Comparison of ENCODE assay signal across 24 cellular contexts in genomic region chr1:174239541-174239940, GRCh38.
DNase-seq lines count a peak whose midpoint lies in the region; ATAC-seq, FAIRE-seq and TF ChIP-seq lines count a peak whose summit lies in the region.
"Had no signal": no experiment of that assay in that cellular context is flagged by ENCODE, and none has a peak within 500 bp of the region (broad histone marks: within the 10 kb centered on the region; RNA-seq: fewer than 3 reads in every experiment).

No MANE protein-coding gene starts in this region.

- DNase-seq in astrocyte (ENCODE audit: low read depth) (no peak), iris pigment epithelial cell (ENCODE audit: low read depth) (peak; percentile 25), transverse colon (no peak), globus pallidus (ENCODE audit: low spot score) (no peak), GM10266 (ENCODE audit: extremely low spot score) (no peak), DMS153 (lab: John Stamatoyannopoulos, UW) (no peak)
- DNase-seq: activated CD4-positive, alpha-beta memory T cell treated with anti-CD3 and anti-CD28 coated beads, Interleukin-2, amount 10 ng/mL, durations not matched to agents 7 days and 5 days; activated T-cell treated with anti-CD3 and anti-CD28 coated beads, Interleukin-2, amount 50 U/mL, for 1 hour; cortex of kidney; gastrocnemius medialis; GF-D8; naive B cell; NCI-H1930; NCI-H446; stimulated activated CD4-positive, alpha-beta T cell treated with anti-CD3 and anti-CD28 coated beads, Interleukin-2, amount 100 ng/mL, for 48 hours; uterus; WERI-Rb-1 had no signal

- H2AFZ ChIP-seq in astrocyte (ENCODE audit: low read depth, low read length), result no peak overlapping the region

- intact Hi-C loops in transverse colon (cut with DNase I; ENCODE audit: low total_unique reads), result no loop called here

- H3K27ac ChIP-seq in HEK293 (ENCODE audit: extremely low read depth, low read depth, low read length) (no peak overlapping the region), astrocyte (ENCODE audit: low read depth, low read length) (no peak overlapping the region), transverse colon (peak overlapping the region; percentile 13 to 68 (median 47))
- H3K27ac ChIP-seq: gastrocnemius medialis, KMS-11, uterus, WERI-Rb-1 had no signal

- H3K36me3 ChIP-seq in HEK293 (ENCODE audit: control insufficient read depth in 2 of 2, insufficient read depth in 1 of 2, low read length in 2 of 2) (peaks cover 0 to 31% of the 10 kb centered on the region in 2 experiments; a peak in 2 of 3 replicates), astrocyte (ENCODE audit: insufficient read depth, low read length) (no peaks in the 10 kb centered on the region), transverse colon (no peaks in the 10 kb centered on the region)
- H3K36me3 ChIP-seq: gastrocnemius medialis, uterus had no signal

- POLR2A ChIA-PET in HEK293 (lab: Yijun Ruan, JAX), result no interaction called here

- H3K4me3 Mint-ChIP-seq in astrocyte (ENCODE audit: unreplicated experiment), result no peak overlapping the region
- H3K4me3 Mint-ChIP-seq: activated CD4-positive, alpha-beta memory T cell treated with anti-CD3 and anti-CD28 coated beads, Interleukin-2, amount 10 ng/mL, durations not matched to agents 7 days and 5 days; activated naive CD4-positive, alpha-beta T cell treated with anti-CD3 and anti-CD28 coated beads, Interleukin-2, amount 50 U/mL, for 24 hours; naive B cell had no signal

- CTCF ChIA-PET in HEK293 (lab: Yijun Ruan, JAX), result interaction anchor here (0.6 kb wide), 1 partner anchor 120 kb away, joined by 5 read pairs; no protein-coding TSS in a partner anchor

- 50 to 73% methylated on average over 1 of the region's 1 CpG for WGBS in transverse colon (ENCODE audit: low coverage in 1 of 2), 2 donors

- H3K9me3 ChIP-seq in HEK293 (ENCODE audit: control insufficient read depth, insufficient read depth, low read depth, low read length) (no peaks in the 10 kb centered on the region), astrocyte (ENCODE audit: insufficient read depth, low read depth, low read length) (no peaks in the 10 kb centered on the region), transverse colon (no peaks in the 10 kb centered on the region)
- H3K9me3 ChIP-seq: gastrocnemius medialis, uterus had no signal

- peaks cover 4% of the 10 kb centered on the region for H4K20me1 ChIP-seq in astrocyte (ENCODE audit: insufficient read depth, low read length)

- H3K27me3 Mint-ChIP-seq in astrocyte (ENCODE audit: low read depth, unreplicated experiment), result no peaks in the 10 kb centered on the region
- H3K27me3 Mint-ChIP-seq: activated CD4-positive, alpha-beta memory T cell treated with anti-CD3 and anti-CD28 coated beads, Interleukin-2, amount 10 ng/mL, durations not matched to agents 7 days and 5 days; activated naive CD4-positive, alpha-beta T cell treated with anti-CD3 and anti-CD28 coated beads, Interleukin-2, amount 50 U/mL, for 24 hours; naive B cell had no signal

- no peak for TF ChIP-seq POLR2A in transverse colon (IDR thresholded peaks at IDR 0.05)

- H3K79me2 ChIP-seq in astrocyte (ENCODE audit: insufficient read depth, low read length), result no peaks in the 10 kb centered on the region

- H3K9me3 Mint-ChIP-seq in astrocyte (ENCODE audit: unreplicated experiment), result peaks cover 3% of the 10 kb centered on the region
- H3K9me3 Mint-ChIP-seq: activated CD4-positive, alpha-beta memory T cell treated with anti-CD3 and anti-CD28 coated beads, Interleukin-2, amount 10 ng/mL, durations not matched to agents 7 days and 5 days; activated naive CD4-positive, alpha-beta T cell treated with anti-CD3 and anti-CD28 coated beads, Interleukin-2, amount 50 U/mL, for 24 hours; naive B cell had no signal

- TF ChIP-seq CTCF in HEK293 (tag by site-specific recombination; IDR thresholded peaks at IDR 0.05) (no peak), astrocyte (IDR thresholded peaks at IDR 0.05; ENCODE audit: insufficient read depth, low read depth, low read length) (no peak), transverse colon (IDR thresholded peaks at IDR 0.05) (no peak), GM10266 (IDR thresholded peaks at IDR 0.05; ENCODE audit: control insufficient read depth, insufficient read depth, low read depth, missing control alignments) (no peak)

- H3K27me3 ChIP-seq in astrocyte (ENCODE audit: insufficient read depth, low read length) (no peaks in the 10 kb centered on the region), transverse colon (no peaks in the 10 kb centered on the region)
- H3K27me3 ChIP-seq: gastrocnemius medialis, uterus had no signal

- H3K4me3 ChIP-seq in HEK293 (ENCODE audit: low read depth, low read length) (no peak overlapping the region), astrocyte (ENCODE audit: insufficient read depth, low read depth, low read length) (no peak overlapping the region), transverse colon (peak overlapping the region in 1 of 4 donors; percentile 21)
- H3K4me3 ChIP-seq: gastrocnemius medialis, lung, uterus had no signal

- in situ Hi-C loops in transverse colon (cut with MboI; ENCODE audit: low pct_ligation_motif_present in 1 of 4, low pct_unique_long_range_greater_than_20kb in 1 of 4, low sequenced_read_pairs in 3 of 4), result no loop called here

- ATAC-seq in GM21825 (IDR thresholded peaks at IDR 0.05; ENCODE audit: unreplicated experiment), result no peak
- ATAC-seq: gastrocnemius medialis, Right ventricle myocardium inferior had no signal

- no peak overlapping the region for H3K9ac ChIP-seq in astrocyte (ENCODE audit: low read length)
- H3K9ac ChIP-seq: KMS-11 had no signal

- no peak for FAIRE-seq in astrocyte (lab: Jason Lieb, UNC)
- FAIRE-seq: GM12891 had no signal

- no peaks in the 10 kb centered on the region for H3K4me1 ChIP-seq in HEK293 (ENCODE audit: control insufficient read depth, insufficient read depth, low read length)
- no peaks in the 10 kb centered on the region for H3K4me1 ChIP-seq in astrocyte (ENCODE audit: insufficient read depth, low read length)
- H3K4me1 ChIP-seq in transverse colon, result peaks cover 0 to 4% (median 0%) of the 10 kb centered on the region in 4 donors
- H3K4me1 ChIP-seq: uterus had no signal

- no peaks in the 10 kb centered on the region for H3K36me3 Mint-ChIP-seq in astrocyte (ENCODE audit: low read depth, unreplicated experiment)

- peaks cover 4% of the 10 kb centered on the region for H3K4me1 Mint-ChIP-seq in astrocyte (ENCODE audit: low read depth, unreplicated experiment)
- H3K4me1 Mint-ChIP-seq: activated naive CD4-positive, alpha-beta T cell treated with anti-CD3 and anti-CD28 coated beads, Interleukin-2, amount 50 U/mL, for 24 hours had no signal

- no peak for TF ChIP-seq EP300 in transverse colon (IDR thresholded peaks at IDR 0.05; ENCODE audit: low read depth)

- H3K4me2 ChIP-seq in astrocyte (ENCODE audit: low read length), result no peak overlapping the region
- H3K4me2 ChIP-seq: KMS-11 had no signal

- peak overlapping the region; percentile 42 for H3K27ac Mint-ChIP-seq in astrocyte (ENCODE audit: unreplicated experiment)
- H3K27ac Mint-ChIP-seq: activated CD4-positive, alpha-beta memory T cell treated with anti-CD3 and anti-CD28 coated beads, Interleukin-2, amount 10 ng/mL, durations not matched to agents 7 days and 5 days; activated naive CD4-positive, alpha-beta T cell treated with anti-CD3 and anti-CD28 coated beads, Interleukin-2, amount 50 U/mL, for 24 hours had no signal

TF ChIP-seq in HEK293, 187 proteins besides CTCF, POLR2A, EP300 and RAD21:
- 0 out of 2 replicates have a peak, but pooled peaks have one; percentile 1 for TF ChIP-seq ZNF623 (tag by site-specific recombination; IDR thresholded peaks at IDR 0.05)
- TF ChIP-seq ZNF514 (tag by site-specific recombination; IDR thresholded peaks at IDR 0.05), result no peak

Comparison
In these comparisons a context has a peak if more than half of its experiments do, and no peak if none do; other contexts are left out.
1. H3K27ac ChIP-seq: peak in transverse colon (4 of 4); none in HEK293 (single experiment) and astrocyte (single experiment).